In genomic region chr11:92552942-92553341, GRCh38 we compare ENCODE assay signal across 16 cellular contexts.
A peak's percentile ranks its signal among the peaks of the same experiment; 100 is the strongest.
DNase-seq lines count a peak whose midpoint lies in the region; ATAC-seq and TF ChIP-seq lines count a peak whose summit lies in the region.
"Had no signal": no experiment of that assay in that cellular context is flagged by ENCODE, and none has a peak within 500 bp of the region (broad histone marks: within the 10 kb centered on the region; RNA-seq: fewer than 3 reads in every experiment).

No MANE protein-coding gene starts in this region.

- WGBS in GM23248 (ENCODE audit: low coverage in 1 of 2, low lambda C conversion rate in 2 of 2, missing lambda C conversion rate in 2 of 2), 2 experiments, result 1 to 8% methylated on average over 2 of the region's 2 CpGs

- H4K20me1 ChIP-seq in GM23248 (ENCODE audit: insufficient read depth) (no peaks in the 10 kb centered on the region), PC-3 (ENCODE audit: low read length) (no peaks in the 10 kb centered on the region)
- H4K20me1 ChIP-seq: BLaER1 treated with 17β-estradiol and CSF1 and Interleukin-3, amounts not matched to agents 10 nM and 100 nM had no signal

- H3K27ac ChIP-seq in 22Rv1, result no peak overlapping the region
- no peak overlapping the region for H3K27ac ChIP-seq in GM23248
- H3K27ac ChIP-seq in PC-3 (ENCODE audit: low read length), result no peak overlapping the region
- H3K27ac ChIP-seq: BLaER1 treated with 17β-estradiol and CSF1 and Interleukin-3, amounts not matched to agents 10 nM and 100 nM; dorsolateral prefrontal cortex; heart right ventricle; tibial artery had no signal

- in situ Hi-C loops in GM23248 (cut with MboI), result no loop called here
- in situ Hi-C loops in HAP-1 (cut with MboI; ENCODE audit: low sequenced_read_pairs), result no loop called here

- no peak overlapping the region for H3K4me3 ChIP-seq in GM23248
- no peak overlapping the region for H3K4me3 ChIP-seq in PC-3 (ENCODE audit: low read length)
- H3K4me3 ChIP-seq in fibroblast of villous mesenchyme (ENCODE audit: low read depth, low read length), result no peak overlapping the region
- no peak overlapping the region for H3K4me3 ChIP-seq in HAP-1
- H3K4me3 ChIP-seq: BLaER1 treated with 17β-estradiol and CSF1 and Interleukin-3, amounts not matched to agents 10 nM and 100 nM; dorsolateral prefrontal cortex; GM23338; heart right ventricle; tibial artery had no signal

- H2AFZ ChIP-seq in GM23248 (no peak overlapping the region), PC-3 (ENCODE audit: low read length) (no peak overlapping the region)
- H2AFZ ChIP-seq: GM23338 had no signal

- no peak overlapping the region for H3K4me3 Mint-ChIP-seq in activated CD4-positive, alpha-beta T cell treated with anti-CD3 and anti-CD28 coated beads, Interleukin-2, amount 10 ng/mL, durations not matched to agents 7 days and 5 days
- H3K4me3 Mint-ChIP-seq: activated CD4-positive, alpha-beta memory T cell treated with anti-CD3 and anti-CD28 coated beads for 36 hours; activated naive CD4-positive, alpha-beta T cell treated with anti-CD3 and anti-CD28 coated beads, Interleukin-2, amount 10 ng/mL, durations not matched to agents 7 days and 5 days; GM23338 had no signal

- DNase-seq in GM23248 (peak; percentile 37), PC-3 (peak; percentile 42), fibroblast of villous mesenchyme (ENCODE audit: low read depth) (peak; percentile 7), HAP-1 (ENCODE audit: low spot score in 2 of 2) (no peak)
- no peak for DNase-seq in activated CD4-positive, alpha-beta T cell treated with anti-CD3 and anti-CD28 coated beads, Interleukin-2, amount 10 ng/mL, durations not matched to agents 7 days and 5 days
- DNase-seq: activated CD4-positive, alpha-beta memory T cell treated with anti-CD3 and anti-CD28 coated beads for 36 hours; activated naive CD4-positive, alpha-beta T cell treated with anti-CD3 and anti-CD28 coated beads, Interleukin-2, amount 10 ng/mL, durations not matched to agents 7 days and 5 days; dorsolateral prefrontal cortex; heart right ventricle; mesendoderm; tibial artery had no signal

- no peaks in the 10 kb centered on the region for H3K27me3 Mint-ChIP-seq in activated CD4-positive, alpha-beta T cell treated with anti-CD3 and anti-CD28 coated beads, Interleukin-2, amount 10 ng/mL, durations not matched to agents 7 days and 5 days
- H3K27me3 Mint-ChIP-seq: activated naive CD4-positive, alpha-beta T cell treated with anti-CD3 and anti-CD28 coated beads, Interleukin-2, amount 10 ng/mL, durations not matched to agents 7 days and 5 days had no signal

- H3F3A ChIP-seq in GM23248 (ENCODE audit: insufficient read depth), result no peaks in the 10 kb centered on the region
- no peaks in the 10 kb centered on the region for H3F3A ChIP-seq in PC-3 (ENCODE audit: low read length, unreplicated experiment)

- H3K4me1 Mint-ChIP-seq in activated CD4-positive, alpha-beta T cell treated with anti-CD3 and anti-CD28 coated beads, Interleukin-2, amount 10 ng/mL, durations not matched to agents 7 days and 5 days, result no peaks in the 10 kb centered on the region
- H3K4me1 Mint-ChIP-seq: activated naive CD4-positive, alpha-beta T cell treated with anti-CD3 and anti-CD28 coated beads, Interleukin-2, amount 10 ng/mL, durations not matched to agents 7 days and 5 days had no signal

- H3K79me2 ChIP-seq in GM23248 (ENCODE audit: insufficient read depth), result no peaks in the 10 kb centered on the region
- H3K79me2 ChIP-seq in PC-3 (ENCODE audit: low read length), result no peaks in the 10 kb centered on the region

- H3K9ac ChIP-seq in GM23248, result no peak overlapping the region
- H3K9ac ChIP-seq in PC-3 (ENCODE audit: low read length), result no peak overlapping the region
- H3K9ac ChIP-seq: BLaER1 treated with 17β-estradiol and CSF1 and Interleukin-3, amounts not matched to agents 10 nM and 100 nM had no signal

- intact Hi-C loops in PC-3 (cut with micrococcal nuclease), result no loop called here

- CTCF ChIA-PET in PC-3 (lab: Charles Lee), result no interaction called here
- CTCF ChIA-PET in activated CD4-positive, alpha-beta T cell treated with anti-CD3 and anti-CD28 coated beads, Interleukin-2, amount 10 ng/mL, durations not matched to agents 7 days and 5 days (lab: Charles Lee), result no interaction called here

- H3K27me3 ChIP-seq in GM23248 (replicated peaks; ENCODE audit: insufficient read depth), result no peaks in the 10 kb centered on the region
- no peaks in the 10 kb centered on the region for H3K27me3 ChIP-seq in PC-3 (ENCODE audit: low read length)
- no peaks in the 10 kb centered on the region for H3K27me3 ChIP-seq in HAP-1 (ENCODE audit: low read depth)
- H3K27me3 ChIP-seq: BLaER1 treated with 17β-estradiol and CSF1 and Interleukin-3, amounts not matched to agents 10 nM and 100 nM; dorsolateral prefrontal cortex; heart right ventricle; tibial artery had no signal

- no TSS peak for BruUV-seq in PC-3 (replicated peaks; lab: Mats Ljungman, UMichigan)

- no peak overlapping the region for H3K27ac Mint-ChIP-seq in activated CD4-positive, alpha-beta T cell treated with anti-CD3 and anti-CD28 coated beads, Interleukin-2, amount 10 ng/mL, durations not matched to agents 7 days and 5 days
- H3K27ac Mint-ChIP-seq: activated CD4-positive, alpha-beta memory T cell treated with anti-CD3 and anti-CD28 coated beads for 36 hours; activated naive CD4-positive, alpha-beta T cell treated with anti-CD3 and anti-CD28 coated beads, Interleukin-2, amount 10 ng/mL, durations not matched to agents 7 days and 5 days; GM23338 had no signal

- H3K36me3 Mint-ChIP-seq in activated CD4-positive, alpha-beta T cell treated with anti-CD3 and anti-CD28 coated beads, Interleukin-2, amount 10 ng/mL, durations not matched to agents 7 days and 5 days (ENCODE audit: low read depth), result no peaks in the 10 kb centered on the region
- H3K36me3 Mint-ChIP-seq: activated CD4-positive, alpha-beta memory T cell treated with anti-CD3 and anti-CD28 coated beads for 36 hours; activated naive CD4-positive, alpha-beta T cell treated with anti-CD3 and anti-CD28 coated beads, Interleukin-2, amount 10 ng/mL, durations not matched to agents 7 days and 5 days had no signal

- H3K4me1 ChIP-seq in GM23248 (ENCODE audit: insufficient read depth), result no peaks in the 10 kb centered on the region
- no peaks in the 10 kb centered on the region for H3K4me1 ChIP-seq in PC-3 (ENCODE audit: insufficient read depth, low read length)
- no peaks in the 10 kb centered on the region for H3K4me1 ChIP-seq in HAP-1
- H3K4me1 ChIP-seq: BLaER1 treated with 17β-estradiol and CSF1 and Interleukin-3, amounts not matched to agents 10 nM and 100 nM; heart right ventricle had no signal

- no peak for ATAC-seq in PC-3
- no peak for ATAC-seq in GM19023 (IDR thresholded peaks at IDR 0.05; ENCODE audit: unreplicated experiment)
- ATAC-seq in GM18520 (IDR thresholded peaks at IDR 0.05; ENCODE audit: unreplicated experiment), result no peak
- ATAC-seq: GM23338, heart right ventricle had no signal

- H3K9me3 ChIP-seq in GM23248 (ENCODE audit: low read depth) (no peaks in the 10 kb centered on the region), PC-3 (ENCODE audit: low read length) (peaks cover 5% of the 10 kb centered on the region), HAP-1 (no peaks in the 10 kb centered on the region)
- H3K9me3 ChIP-seq: BLaER1 treated with 17β-estradiol and CSF1 and Interleukin-3, amounts not matched to agents 10 nM and 100 nM; heart right ventricle; tibial artery had no signal

- no peaks in the 10 kb centered on the region for H3K36me3 ChIP-seq in GM23248 (ENCODE audit: low read depth)
- no peaks in the 10 kb centered on the region for H3K36me3 ChIP-seq in PC-3 (ENCODE audit: low read depth, low read length)
- H3K36me3 ChIP-seq in HAP-1 (replicated peaks), result no peaks in the 10 kb centered on the region
- H3K36me3 ChIP-seq: BLaER1 treated with 17β-estradiol and CSF1 and Interleukin-3, amounts not matched to agents 10 nM and 100 nM; heart right ventricle; tibial artery had no signal

- H3K9me3 Mint-ChIP-seq in activated CD4-positive, alpha-beta T cell treated with anti-CD3 and anti-CD28 coated beads, Interleukin-2, amount 10 ng/mL, durations not matched to agents 7 days and 5 days, result no peaks in the 10 kb centered on the region
- H3K9me3 Mint-ChIP-seq: activated CD4-positive, alpha-beta memory T cell treated with anti-CD3 and anti-CD28 coated beads for 36 hours; activated naive CD4-positive, alpha-beta T cell treated with anti-CD3 and anti-CD28 coated beads, Interleukin-2, amount 10 ng/mL, durations not matched to agents 7 days and 5 days; GM23338 had no signal

- H3K9me2 ChIP-seq in GM23248 (ENCODE audit: insufficient read depth) (no peaks in the 10 kb centered on the region), PC-3 (replicated peaks; ENCODE audit: low read length) (no peaks in the 10 kb centered on the region)

- TF ChIP-seq CTCF in 22Rv1 (IDR thresholded peaks at IDR 0.05) (peak; percentile 18; the same call in 1 of the 2 replicates), PC-3 (conservative IDR thresholded peaks at IDR 0.05; ENCODE audit: low read depth, low read length) (peak; percentile 54), fibroblast of villous mesenchyme (IDR thresholded peaks at IDR 0.05; ENCODE audit: insufficient read depth, low read depth, low read length) (peak; percentile 4)

- H3K4me2 ChIP-seq in GM23248 (ENCODE audit: unreplicated experiment) (no peak overlapping the region), PC-3 (ENCODE audit: low read length) (no peak overlapping the region)
- H3K4me2 ChIP-seq: BLaER1 treated with 17β-estradiol and CSF1 and Interleukin-3, amounts not matched to agents 10 nM and 100 nM had no signal

- POLR2A ChIA-PET in PC-3 (lab: Charles Lee; ENCODE audit: unreplicated experiment), result no interaction called here
- POLR2A ChIA-PET in activated CD4-positive, alpha-beta T cell treated with anti-CD3 and anti-CD28 coated beads, Interleukin-2, amount 10 ng/mL, durations not matched to agents 7 days and 5 days (lab: Charles Lee), result no interaction called here

Comparison
In these comparisons a context has a peak if more than half of its experiments do, and no peak if none do; other contexts are left out.
1. CTCF ChIP-seq: peak in every context shown above with its lines; median percentile 54 in PC-3; 18 in 22Rv1; 4 in fibroblast of villous mesenchyme.
2. DNase-seq: peak in GM23248 (single experiment), PC-3 (single experiment) and fibroblast of villous mesenchyme (single experiment); none in activated CD4-positive, alpha-beta T cell treated with anti-CD3 and anti-CD28 coated beads, Interleukin-2, amount 10 ng/mL, durations not matched to agents 7 days and 5 days (single experiment) and HAP-1 (0 of 2).